Comparison of ENCODE assay signal across 9 cellular contexts in genomic region chr10:64115913-64116643, GRCh38.
DNase-seq lines count a peak whose midpoint lies in the region; ATAC-seq and TF ChIP-seq lines count a peak whose summit lies in the region.
"Had no signal": no experiment of that assay in that cellular context is flagged by ENCODE, and none has a peak within 500 bp of the region (broad histone marks: within the 10 kb centered on the region; RNA-seq: fewer than 3 reads in every experiment).

No MANE protein-coding gene starts in this region.

- H3K9ac ChIP-seq in GM23248 = no peak overlapping the region

- DNase-seq in BE2C = peak; percentile 50
- DNase-seq in GM23248 = peak; percentile 5
- DNase-seq in iPS-NIHi7 (ENCODE audit: extremely low spot score) = peak; percentile 69
- no peak for DNase-seq in stimulated activated naive CD8-positive, alpha-beta T cell treated with anti-CD3 and anti-CD28 coated beads, Interleukin-15, amount 100 ng/mL, for 72 hours
- no peak for DNase-seq in upper lobe of left lung

- TF ChIP-seq CTCF in BE2C (IDR thresholded peaks at IDR 0.05; ENCODE audit: low read depth, low read length) = peak; percentile 79
- TF ChIP-seq CTCF in upper lobe of left lung (IDR thresholded peaks at IDR 0.05) = no peak

- H3K27ac ChIP-seq in GM23248 (no peak overlapping the region), upper lobe of left lung (no peak overlapping the region)
- H3K27ac ChIP-seq: SJSA1 had no signal

- H3F3A ChIP-seq in GM23248 (ENCODE audit: insufficient read depth) = no peaks in the 10 kb centered on the region

- H3K9me3 ChIP-seq in BE2C = no peaks in the 10 kb centered on the region
- H3K9me3 ChIP-seq in GM23248 (ENCODE audit: low read depth) = no peaks in the 10 kb centered on the region
- no peaks in the 10 kb centered on the region for H3K9me3 ChIP-seq in upper lobe of left lung
- H3K9me3 ChIP-seq: SJSA1 had no signal

- H3K27me3 Mint-ChIP-seq in stimulated activated naive CD8-positive, alpha-beta T cell treated with anti-CD3 and anti-CD28 coated beads, Interleukin-15, amount 100 ng/mL, for 72 hours = no peaks in the 10 kb centered on the region

- no peak for TF ChIP-seq POLR2A in upper lobe of left lung (IDR thresholded peaks at IDR 0.05)

- peak; percentile 59; the same call in 2 of the 3 replicates for ATAC-seq in SK-N-SH treated with all-trans-retinoic acid at 6 μM for 48 hours
- ATAC-seq in stimulated activated naive CD8-positive, alpha-beta T cell treated with anti-CD3 and anti-CD28 coated beads, Interleukin-15, amount 100 ng/mL, for 72 hours = no peak
- ATAC-seq in HG03354 (IDR thresholded peaks at IDR 0.05; ENCODE audit: poor library complexity, severe bottlenecking, unreplicated experiment) = no peak
- ATAC-seq in upper lobe of left lung (ENCODE audit: low FRiP score in 2 of 2) = no peak
- ATAC-seq in HG02623 (IDR thresholded peaks at IDR 0.05; ENCODE audit: unreplicated experiment) = no peak

- WGBS in GM23248 (ENCODE audit: low coverage in 1 of 2, low lambda C conversion rate in 2 of 2, missing lambda C conversion rate in 2 of 2), 2 experiments = 10 to 18% methylated on average over 4 of the region's 4 CpGs
- 59 to 64% methylated on average over 4 of the region's 4 CpGs for WGBS in upper lobe of left lung, 2 donors

- H3K4me1 Mint-ChIP-seq in stimulated activated naive CD8-positive, alpha-beta T cell treated with anti-CD3 and anti-CD28 coated beads, Interleukin-15, amount 100 ng/mL, for 72 hours = no peaks in the 10 kb centered on the region

- H3K4me3 ChIP-seq in BE2C (ENCODE audit: low read depth, low read length) (no peak overlapping the region), GM23248 (no peak overlapping the region), upper lobe of left lung (no peak overlapping the region)
- H3K4me3 ChIP-seq: SJSA1 had no signal

- in situ Hi-C loops in GM23248 (cut with MboI) = no loop called here

- no peaks in the 10 kb centered on the region for H3K9me2 ChIP-seq in GM23248 (ENCODE audit: insufficient read depth)

- H3K4me3 Mint-ChIP-seq in stimulated activated naive CD8-positive, alpha-beta T cell treated with anti-CD3 and anti-CD28 coated beads, Interleukin-15, amount 100 ng/mL, for 72 hours = no peak overlapping the region

- no peaks in the 10 kb centered on the region for H3K79me2 ChIP-seq in GM23248 (ENCODE audit: insufficient read depth)

- H3K4me2 ChIP-seq in GM23248 (ENCODE audit: unreplicated experiment) = no peak overlapping the region

- peaks cover 0 to 3% of the 10 kb centered on the region in 2 donors for H3K9me3 Mint-ChIP-seq in stimulated activated naive CD8-positive, alpha-beta T cell treated with anti-CD3 and anti-CD28 coated beads, Interleukin-15, amount 100 ng/mL, for 72 hours

- no peaks in the 10 kb centered on the region for H4K20me1 ChIP-seq in GM23248 (ENCODE audit: insufficient read depth)

- H3K27ac Mint-ChIP-seq in stimulated activated naive CD8-positive, alpha-beta T cell treated with anti-CD3 and anti-CD28 coated beads, Interleukin-15, amount 100 ng/mL, for 72 hours = no peak overlapping the region

- no peak for TF ChIP-seq EP300 in upper lobe of left lung (IDR thresholded peaks at IDR 0.05)

- H3K36me3 ChIP-seq in BE2C = no peaks in the 10 kb centered on the region
- H3K36me3 ChIP-seq in GM23248 (ENCODE audit: low read depth) = no peaks in the 10 kb centered on the region
- no peaks in the 10 kb centered on the region for H3K36me3 ChIP-seq in upper lobe of left lung
- H3K36me3 ChIP-seq: SJSA1 had no signal

- no peaks in the 10 kb centered on the region for H3K27me3 ChIP-seq in BE2C
- H3K27me3 ChIP-seq in GM23248 (replicated peaks; ENCODE audit: insufficient read depth) = no peaks in the 10 kb centered on the region
- H3K27me3 ChIP-seq in upper lobe of left lung = no peaks in the 10 kb centered on the region
- H3K27me3 ChIP-seq: SJSA1 had no signal

- H2AFZ ChIP-seq in GM23248 = no peak overlapping the region

- H3K4me1 ChIP-seq in BE2C (no peaks in the 10 kb centered on the region), GM23248 (ENCODE audit: insufficient read depth) (no peaks in the 10 kb centered on the region), upper lobe of left lung (no peaks in the 10 kb centered on the region)
- H3K4me1 ChIP-seq: SJSA1 had no signal

TF ChIP-seq in SK-N-SH treated with all-trans-retinoic acid at 6 μM for 48 hours, 23 proteins besides CTCF, POLR2A, EP300 and RAD21:
- TF ChIP-seq POU6F1 (CRISPR knock-in tag; IDR thresholded peaks at IDR 0.05; ENCODE audit: borderline replicate concordance, low read depth) = no peak
- no peak for TF ChIP-seq PPARA (CRISPR knock-in tag; IDR thresholded peaks at IDR 0.05; ENCODE audit: borderline replicate concordance)
- TF ChIP-seq ZC3H10 (CRISPR knock-in tag; IDR thresholded peaks at IDR 0.05) = no peak

Comparison
In these comparisons a context has a peak if more than half of its experiments do, and no peak if none do; other contexts are left out.
1. DNase-seq: peak in BE2C (single experiment), GM23248 (single experiment) and iPS-NIHi7 (single experiment); none in stimulated activated naive CD8-positive, alpha-beta T cell treated with anti-CD3 and anti-CD28 coated beads, Interleukin-15, amount 100 ng/mL, for 72 hours (0 of 2) and upper lobe of left lung (0 of 2).